ENCODE assay signal across 8 cellular contexts in genomic region chr7:154927624-154928125, GRCh38.
DNase-seq lines count a peak whose midpoint lies in the region; ATAC-seq lines count a peak whose summit lies in the region.

No MANE protein-coding gene starts in this region.

- DNase-seq in AG08395 (ENCODE audit: low spot score): peak; percentile 73
- DNase-seq in NCI-H345 treated with DMSO at 0.1 percent for 48 hours (lab: John Stamatoyannopoulos, UW; ENCODE audit: unreplicated experiment): peak; percentile 66
- peak; percentile 60 for DNase-seq in activated CD4-positive, CD25-positive, alpha-beta regulatory T cell treated with anti-CD3 and anti-CD28 coated beads, Interleukin-2, amount 50 U/mL, for 72 hours
- peak; percentile 78 for DNase-seq in cerebellum (ENCODE audit: low spot score)
- peak; percentile 90 for DNase-seq in left kidney (ENCODE audit: low read depth, low spot score)
- peak; percentile 60 to 72 for DNase-seq in stimulated activated CD4-positive, alpha-beta T cell treated with anti-CD3 and anti-CD28 coated beads, Interleukin-2, amount 100 ng/mL, for 48 hours

- ATAC-seq in GM18868 (IDR thresholded peaks at IDR 0.05; ENCODE audit: unreplicated experiment) (peak; percentile 60), HG03196 (IDR thresholded peaks at IDR 0.05; ENCODE audit: unreplicated experiment) (peak; percentile 52)

Comparison
In these comparisons a context has a peak if more than half of its experiments do, and no peak if none do; other contexts are left out.
1. Peak in every context shown above with its lines: DNase-seq and ATAC-seq.